8 cellular contexts compared by ENCODE assay signal in the genomic region with DNA sequence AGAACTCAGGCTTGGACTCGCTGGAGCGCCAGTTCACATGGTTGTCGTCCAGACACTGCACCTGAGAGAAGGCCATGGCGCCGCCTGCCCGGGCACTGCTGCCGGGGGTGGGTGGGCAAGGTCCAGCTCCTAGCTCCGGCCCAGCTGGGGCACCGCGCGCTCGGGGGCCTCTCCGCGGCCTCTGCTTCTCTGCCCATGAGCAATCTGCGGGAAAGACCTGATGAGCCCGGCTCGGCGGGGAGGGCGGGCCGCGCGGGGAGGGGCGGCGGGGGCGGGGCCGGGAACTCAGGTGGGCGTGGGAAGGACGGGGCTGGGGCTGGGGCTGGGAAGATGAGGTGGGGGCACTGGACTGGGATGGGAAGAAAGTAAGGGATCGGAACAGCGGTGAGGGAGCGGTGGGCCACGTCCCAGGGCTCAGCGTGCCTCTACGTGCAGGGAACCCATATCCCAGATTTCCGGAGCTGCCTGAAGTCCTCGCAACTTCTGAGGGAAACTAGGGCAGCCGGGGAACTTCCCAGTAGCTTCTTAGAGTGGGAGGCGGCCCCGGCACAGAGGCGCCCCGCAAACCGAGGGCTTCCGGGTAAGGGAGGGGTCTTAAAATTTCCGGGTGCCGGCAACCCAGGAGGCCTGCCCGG. TPM values are rescaled to one million over a fixed set of nuclear protein-coding genes. Genes with fewer than 3 reads are reported as not detected.
DNase-seq lines count a peak whose midpoint lies in the region; ATAC-seq and TF ChIP-seq lines count a peak whose summit lies in the region.

No MANE protein-coding gene starts in this region.

- ATAC-seq in GM19372 (IDR thresholded peaks at IDR 0.05; ENCODE audit: low read depth, unreplicated experiment) (peak; percentile 41), mucosa of descending colon (peak; percentile 66)

- no peak for TF ChIP-seq CTCF in mucosa of descending colon (IDR thresholded peaks at IDR 0.05)

- DNase-seq in HuH-7 (ENCODE audit: low spot score) (peak; percentile 69), mucosa of descending colon (peak; percentile 75 to 83 (median 75)), NCI-H2196 (lab: John Stamatoyannopoulos, UW; ENCODE audit: unreplicated experiment) (no peak)
- peak; percentile 49 for DNase-seq in activated CD4-positive, alpha-beta T cell treated with anti-CD3 and anti-CD28 coated beads for 48 hours
- DNase-seq in stimulated activated CD8-positive, alpha-beta memory T cell treated with anti-CD3 and anti-CD28 coated beads, Interleukin-7, amount 100 ng/mL, for 4 hours (ENCODE audit: low read depth in 2 of 2) = peak; percentile 47 to 48

- H3K36me3 ChIP-seq in ACC112 (ENCODE audit: insufficient read depth, low read length) (no peaks in the 10 kb centered on the region), duodenal mucosa (ENCODE audit: control insufficient read depth in 1 of 2, insufficient read depth in 2 of 2, low read length in 2 of 2) (peaks cover 0 to 8% of the 10 kb centered on the region in 2 donors), mucosa of descending colon (ENCODE audit: low read depth) (no peaks in the 10 kb centered on the region)

- peak overlapping the region; percentile 77 for H2AFZ ChIP-seq in ACC112 (ENCODE audit: low read length, unreplicated experiment)

- intact Hi-C loops in mucosa of descending colon (cut with DNase I, micrococcal nuclease) = no loop called here

- H3K9me3 ChIP-seq in duodenal mucosa (ENCODE audit: control insufficient read depth in 1 of 2, low read length in 2 of 2) = no peaks in the 10 kb centered on the region
- no peaks in the 10 kb centered on the region for H3K9me3 ChIP-seq in mucosa of descending colon

- H3K27me3 ChIP-seq in ACC112 (ENCODE audit: insufficient read depth, low read length) = no peaks in the 10 kb centered on the region
- no peaks in the 10 kb centered on the region for H3K27me3 ChIP-seq in duodenal mucosa (ENCODE audit: control insufficient read depth in 1 of 2, insufficient read depth in 2 of 2, low read length in 2 of 2)

- H3K9ac ChIP-seq in duodenal mucosa (ENCODE audit: low read depth in 1 of 2, low read length in 2 of 2) = peak overlapping the region; percentile 66 to 82

- H3K4me3 ChIP-seq in ACC112 (ENCODE audit: low read depth, low read length) (peak overlapping the region; percentile 95), duodenal mucosa (ENCODE audit: low read depth in 1 of 2, low read length in 2 of 2) (peak overlapping the region; percentile 62 to 78), mucosa of descending colon (peak overlapping the region; percentile 57)

- H3K27ac ChIP-seq in ACC112 (ENCODE audit: low read depth, low read length) (peak overlapping the region; percentile 41; the same call in 1 of the 2 replicates), duodenal mucosa (ENCODE audit: low read depth, low read length) (peak overlapping the region; percentile 59)

- peaks cover 29% of the 10 kb centered on the region for H3K4me1 ChIP-seq in ACC112 (ENCODE audit: control insufficient read depth, insufficient read depth, low read length, unreplicated experiment)
- H3K4me1 ChIP-seq in duodenal mucosa (ENCODE audit: control insufficient read depth in 1 of 2, insufficient read depth in 2 of 2, low read length in 2 of 2) = peaks cover 32 to 41% of the 10 kb centered on the region in 2 donors
- H3K4me1 ChIP-seq in mucosa of descending colon (ENCODE audit: low read depth) = peaks cover 29% of the 10 kb centered on the region

- peaks cover 47% of the 10 kb centered on the region for H3K79me2 ChIP-seq in ACC112 (ENCODE audit: control insufficient read depth, insufficient read depth, low read length, unreplicated experiment)

RNA-seq across cellular contexts. Expression of gene FAM83G, which starts 0.5 kb away (rescaled TPM):
- total RNA-seq in mucosa of descending colon = 10 to 100 TPM; 18.9 to 40.4 (median 29.1) TPM

RNA-seq across cellular contexts. Expression of gene GRAP, which starts 42.7 kb away (rescaled TPM):
- total RNA-seq in mucosa of descending colon = 1 to 10 TPM; 1.2 to 2.5 (median 1.8) TPM

RNA-seq across cellular contexts. Expression of gene SLC5A10, which starts 52.1 kb away (rescaled TPM):
- total RNA-seq in mucosa of descending colon = under 1 TPM in 1 of 3 donors, not detected in 2; 0.12 TPM
